Comparison of ENCODE assay signal across 1 cellular context in the genomic region with DNA sequence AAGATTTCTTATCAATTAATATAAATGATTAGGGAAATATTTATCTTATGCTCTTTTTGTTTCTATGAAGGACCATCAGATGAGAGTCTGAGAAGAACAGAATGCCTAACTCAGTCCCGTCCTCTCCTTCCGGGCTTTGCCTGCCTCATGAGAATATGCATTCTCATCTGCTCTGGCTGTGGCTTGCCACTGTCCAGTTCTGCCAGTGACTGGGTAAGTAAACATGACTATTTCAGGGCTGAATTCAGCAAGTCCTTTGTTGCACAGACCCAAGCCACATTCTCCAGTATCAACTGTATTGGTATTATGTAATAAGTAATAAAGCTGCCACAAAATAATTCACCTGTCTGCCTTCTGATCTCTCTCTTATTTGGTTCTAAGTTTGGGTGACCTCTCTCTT.
TF ChIP-seq lines count a peak whose summit lies in the region.

No MANE protein-coding gene starts in this region.

TF ChIP-seq in H1, 55 proteins besides CTCF, POLR2A, EP300 and RAD21 (continued from another document):
- TF ChIP-seq, protein P1, sequence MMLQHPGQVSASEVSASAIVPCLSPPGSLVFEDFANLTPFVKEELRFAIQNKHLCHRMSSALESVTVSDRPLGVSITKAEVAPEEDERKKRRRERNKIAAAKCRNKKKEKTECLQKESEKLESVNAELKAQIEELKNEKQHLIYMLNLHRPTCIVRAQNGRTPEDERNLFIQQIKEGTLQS (IDR thresholded peaks at IDR 0.05; ENCODE audit: insufficient read depth, low read depth, low read length), result no peak
- TF ChIP-seq RNF2 (IDR thresholded peaks at IDR 0.05; ENCODE audit: borderline replicate concordance, low read depth, low read length, missing control alignments, poor library complexity, severe bottlenecking) (no peak), CEBPB (IDR thresholded peaks at IDR 0.05; ENCODE audit: low read depth, low read length) (no peak), KDM4A (IDR thresholded peaks at IDR 0.05; ENCODE audit: low read depth, low read length, severe bottlenecking) (no peak), CHD2 (IDR thresholded peaks at IDR 0.05; ENCODE audit: low read length) (no peak), TBP (IDR thresholded peaks at IDR 0.05; ENCODE audit: low read depth, low read length) (no peak), SP1 (IDR thresholded peaks at IDR 0.05; ENCODE audit: low read depth, low read length) (no peak), RBBP5 (IDR thresholded peaks at IDR 0.05; ENCODE audit: borderline replicate concordance, low read depth, low read length) (no peak), JUN (IDR thresholded peaks at IDR 0.05; ENCODE audit: low read depth, low read length) (no peak), TAF7 (optimal IDR thresholded peaks at IDR 0.05; ENCODE audit: borderline replicate concordance, low read depth, low read length) (no peak), MAX (IDR thresholded peaks at IDR 0.05) (no peak), SP2 (IDR thresholded peaks at IDR 0.05; ENCODE audit: low read length) (no peak), YY1 (IDR thresholded peaks at IDR 0.05; ENCODE audit: low read depth, low read length) (no peak), FOSL1 (IDR thresholded peaks at IDR 0.05; ENCODE audit: insufficient read depth, low read depth, low read length) (no peak), EGR1 (IDR thresholded peaks at IDR 0.05; ENCODE audit: borderline replicate concordance, low read depth, low read length) (no peak)
